In the genomic region with DNA sequence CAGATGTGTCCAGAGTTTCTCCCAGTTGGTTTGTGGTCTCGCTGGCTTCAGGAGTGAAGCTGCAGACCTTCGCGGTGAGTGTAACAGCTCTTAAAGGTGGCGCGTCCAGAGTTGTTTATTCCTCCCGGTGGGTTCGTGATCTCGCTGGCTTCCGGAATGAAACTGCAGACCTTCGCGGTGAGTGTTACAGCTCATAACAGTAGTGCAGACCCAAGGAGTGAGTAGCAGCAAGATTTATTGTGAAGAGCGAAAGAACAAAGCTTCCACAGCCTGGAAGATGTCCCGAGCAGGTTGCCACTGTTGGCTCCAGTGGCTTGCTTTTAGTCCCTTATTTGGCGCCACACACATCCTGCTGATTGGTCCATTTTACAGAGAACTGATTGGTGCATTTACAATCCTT, we compare ENCODE assay signal across 33 cellular contexts. TPM values are rescaled to one million over a fixed set of nuclear protein-coding genes. Genes with fewer than 3 reads are reported as not detected.
"Had no signal": no experiment of that assay in that cellular context is flagged by ENCODE, and none has a peak within 500 bp of the region (broad histone marks: within the 10 kb centered on the region; RNA-seq: fewer than 3 reads in every experiment).

No MANE protein-coding gene starts in this region.

- H3K4me1 ChIP-seq: SJSA1 had no signal

- H3K27ac ChIP-seq: SJSA1 had no signal

- H3K27ac Mint-ChIP-seq: activated CD4-positive, alpha-beta T cell treated with anti-CD3 and anti-CD28 coated beads for 36 hours; activated CD4-positive, alpha-beta T cell treated with anti-CD3 and anti-CD28 coated beads, Interleukin-2, amount 10 ng/mL, durations not matched to agents 7 days and 5 days; activated CD8-positive, alpha-beta T cell treated with anti-CD3 and anti-CD28 coated beads, Interleukin-2, amount 10 ng/mL, durations not matched to agents 7 days and 5 days; activated naive CD4-positive, alpha-beta T cell treated with anti-CD3 and anti-CD28 coated beads, Interleukin-2, amount 10 ng/mL, durations not matched to agents 7 days and 5 days; activated naive CD8-positive, alpha-beta T cell; activated naive CD8-positive, alpha-beta T cell treated with anti-CD3 and anti-CD28 coated beads, Interleukin-2, amount 50 U/mL, for 24 hours; brain; T-helper 1 cell treated with Interleukin-12 subunit alpha and Interleukin-12 subunit beta and Interleukin-4 antibody, amounts not matched to agents 30 μg/mL and 1 μg/mL, for 36 hours; T-helper 2 cell treated with Interferon-gamma antibody and Interleukin-4, amounts not matched to agents 5 μg/mL and 100 μg/mL, for 36 hours had no signal

- H3K4me1 Mint-ChIP-seq: activated CD4-positive, alpha-beta T cell treated with anti-CD3 and anti-CD28 coated beads for 36 hours; activated CD4-positive, alpha-beta T cell treated with anti-CD3 and anti-CD28 coated beads, Interleukin-2, amount 10 ng/mL, durations not matched to agents 7 days and 5 days; activated naive CD4-positive, alpha-beta T cell treated with anti-CD3 and anti-CD28 coated beads, Interleukin-2, amount 10 ng/mL, durations not matched to agents 7 days and 5 days; activated naive CD8-positive, alpha-beta T cell treated with anti-CD3 and anti-CD28 coated beads, Interleukin-2, amount 50 U/mL, for 24 hours had no signal

- ATAC-seq: activated CD4-positive, alpha-beta T cell treated with anti-CD3 and anti-CD28 coated beads for 36 hours; activated CD4-positive, CD25-positive, alpha-beta regulatory T cell treated with anti-CD3 and anti-CD28 coated beads, Interleukin-2, amount 50 U/mL, for 24 hours; activated CD8-positive, alpha-beta T cell treated with anti-CD3 and anti-CD28 coated beads, Interleukin-2, amount 10 ng/mL, durations not matched to agents 7 days and 5 days; activated naive CD8-positive, alpha-beta T cell treated with anti-CD3 and anti-CD28 coated beads, Interleukin-2, amount 50 U/mL, for 24 hours; Panc1 had no signal

- H3K4me3 Mint-ChIP-seq: activated CD4-positive, alpha-beta T cell treated with anti-CD3 and anti-CD28 coated beads for 36 hours; activated CD4-positive, alpha-beta T cell treated with anti-CD3 and anti-CD28 coated beads, Interleukin-2, amount 10 ng/mL, durations not matched to agents 7 days and 5 days; activated CD8-positive, alpha-beta T cell treated with anti-CD3 and anti-CD28 coated beads, Interleukin-2, amount 10 ng/mL, durations not matched to agents 7 days and 5 days; activated naive CD4-positive, alpha-beta T cell treated with anti-CD3 and anti-CD28 coated beads, Interleukin-2, amount 10 ng/mL, durations not matched to agents 7 days and 5 days; activated naive CD8-positive, alpha-beta T cell; activated naive CD8-positive, alpha-beta T cell treated with anti-CD3 and anti-CD28 coated beads, Interleukin-2, amount 50 U/mL, for 24 hours; brain; T-helper 1 cell treated with Interleukin-12 subunit alpha and Interleukin-12 subunit beta and Interleukin-4 antibody, amounts not matched to agents 30 μg/mL and 1 μg/mL, for 36 hours; T-helper 2 cell treated with Interferon-gamma antibody and Interleukin-4, amounts not matched to agents 5 μg/mL and 100 μg/mL, for 36 hours had no signal

- H3K9me3 ChIP-seq: SJSA1, SK-N-SH had no signal

- H3K36me3 Mint-ChIP-seq: activated naive CD4-positive, alpha-beta T cell treated with anti-CD3 and anti-CD28 coated beads, Interleukin-2, amount 10 ng/mL, durations not matched to agents 7 days and 5 days; activated naive CD8-positive, alpha-beta T cell; brain had no signal

- H3K4me2 ChIP-seq: SK-N-SH had no signal

- DNase-seq: activated CD4-positive, alpha-beta T cell treated with anti-CD3 and anti-CD28 coated beads for 36 hours; activated CD4-positive, alpha-beta T cell treated with anti-CD3 and anti-CD28 coated beads, Interleukin-2, amount 10 ng/mL, durations not matched to agents 7 days and 5 days; activated CD4-positive, alpha-beta T cell treated with anti-CD3 and anti-CD28 coated beads, Interleukin-2, amount 50 U/mL, for 48 hours; activated CD8-positive, alpha-beta memory T cell treated with anti-CD3 and anti-CD28 coated beads, Interleukin-2, amount 50 U/mL, for 48 hours; activated CD8-positive, alpha-beta T cell treated with anti-CD3 and anti-CD28 coated beads, Interleukin-2, amount 10 ng/mL, durations not matched to agents 7 days and 5 days; activated effector memory CD4-positive, alpha-beta T cell treated with Interleukin-2 at 50 U/mL for 16 hours; activated naive CD4-positive, alpha-beta T cell treated with anti-CD3 and anti-CD28 coated beads, Interleukin-2, amount 10 ng/mL, durations not matched to agents 7 days and 5 days; activated naive CD8-positive, alpha-beta T cell treated with anti-CD3 and anti-CD28 coated beads, Interleukin-2, amount 50 U/mL, for 24 hours; activated T-cell treated with anti-CD3 and anti-CD28 coated beads, Interleukin-2, amount 50 U/mL, for 48 hours; anterior cingulate cortex; caudate nucleus; cerebellar nuclear complex; NCI-H1105; NCI-H1417 treated with DMSO at 0.1 percent for 48 hours; NCI-H1930; NCI-H2081 treated with DMSO at 0.1 percent for 48 hours; NCI-H345; NCI-H524 treated with DMSO at 0.1 percent for 48 hours; NCI-H748 treated with DMSO at 0.1 percent for 48 hours; OCI-M1; SHP77 treated with DMSO at 0.1 percent for 48 hours; SK-N-SH had no signal

- H3K36me3 ChIP-seq: SJSA1 had no signal

- H3K9me2 ChIP-seq: SK-N-SH had no signal

- H3K9me3 Mint-ChIP-seq: activated CD4-positive, alpha-beta T cell treated with anti-CD3 and anti-CD28 coated beads, Interleukin-2, amount 10 ng/mL, durations not matched to agents 7 days and 5 days; T-helper 1 cell treated with Interleukin-12 subunit alpha and Interleukin-12 subunit beta and Interleukin-4 antibody, amounts not matched to agents 30 μg/mL and 1 μg/mL, for 36 hours; T-helper 2 cell treated with Interferon-gamma antibody and Interleukin-4, amounts not matched to agents 5 μg/mL and 100 μg/mL, for 36 hours had no signal

- H3K4me3 ChIP-seq: SJSA1 had no signal

- H3K9ac ChIP-seq: SK-N-SH had no signal

RNA-seq across cellular contexts. Expression of gene PGA3, which starts 1.8 kb away (rescaled TPM):
- total RNA-seq: activated CD4-positive, alpha-beta T cell treated with anti-CD3 and anti-CD28 coated beads for 36 hours; activated CD4-positive, alpha-beta T cell treated with anti-CD3 and anti-CD28 coated beads, Interleukin-2, amount 10 ng/mL, durations not matched to agents 7 days and 5 days; activated CD8-positive, alpha-beta T cell treated with anti-CD3 and anti-CD28 coated beads, Interleukin-2, amount 10 ng/mL, durations not matched to agents 7 days and 5 days; bronchial epithelial cell; M059J; NCI-H460; RPMI7951; SJSA1 had no signal

RNA-seq across cellular contexts. Expression of gene PGA4, which starts 20.7 kb away (rescaled TPM):
- total RNA-seq: activated CD4-positive, alpha-beta T cell treated with anti-CD3 and anti-CD28 coated beads for 36 hours; activated CD4-positive, alpha-beta T cell treated with anti-CD3 and anti-CD28 coated beads, Interleukin-2, amount 10 ng/mL, durations not matched to agents 7 days and 5 days; activated CD8-positive, alpha-beta T cell treated with anti-CD3 and anti-CD28 coated beads, Interleukin-2, amount 10 ng/mL, durations not matched to agents 7 days and 5 days; bronchial epithelial cell; M059J; NCI-H460; RPMI7951; SJSA1 had no signal

RNA-seq across cellular contexts. Expression of gene PGA5, which starts 39.5 kb away (rescaled TPM):
- total RNA-seq: activated CD4-positive, alpha-beta T cell treated with anti-CD3 and anti-CD28 coated beads for 36 hours; activated CD4-positive, alpha-beta T cell treated with anti-CD3 and anti-CD28 coated beads, Interleukin-2, amount 10 ng/mL, durations not matched to agents 7 days and 5 days; activated CD8-positive, alpha-beta T cell treated with anti-CD3 and anti-CD28 coated beads, Interleukin-2, amount 10 ng/mL, durations not matched to agents 7 days and 5 days; bronchial epithelial cell; M059J; NCI-H460; RPMI7951; SJSA1 had no signal
